9 cellular contexts compared by ENCODE assay signal in genomic region chr1:63323866-63324778, GRCh38. TPM values are rescaled to one million over a fixed set of nuclear protein-coding genes. Genes with fewer than 3 reads are reported as not detected.
DNase-seq lines count a peak whose midpoint lies in the region; ATAC-seq, FAIRE-seq and TF ChIP-seq lines count a peak whose summit lies in the region.
"Had no signal": no experiment of that assay in that cellular context is flagged by ENCODE, and none has a peak within 500 bp of the region (broad histone marks: within the 10 kb centered on the region; RNA-seq: fewer than 3 reads in every experiment).

No MANE protein-coding gene starts in this region.

- POLR2A ChIA-PET in activated CD8-positive, alpha-beta T cell treated with anti-CD3 and anti-CD28 coated beads for 36 hours (lab: Charles Lee) = interaction anchor here (1.0 kb wide), 1 partner anchor 199 kb away, joined by 3 read pairs; the partner anchor contains the start of genes EFCAB7 and ITGB3BP

- H3K4me3 ChIP-seq in right cardiac atrium (ENCODE audit: low read length) (peak overlapping the region; percentile 59), urinary bladder (ENCODE audit: low read depth, low read length) (peak overlapping the region; percentile 58)

- H3K36me3 ChIP-seq in urinary bladder (ENCODE audit: insufficient read depth) = no peaks in the 10 kb centered on the region

- DNase-seq in right cardiac atrium (peak in 1 of 3 donors; percentile 39), cardiac septum (ENCODE audit: low spot score) (no peak), left kidney (ENCODE audit: low read depth, low spot score) (peak; percentile 39), mesenteric fat pad (ENCODE audit: low spot score) (no peak), urothelium cell line (ENCODE audit: low spot score) (no peak)
- no peak for DNase-seq in activated CD8-positive, alpha-beta T cell treated with anti-CD3 and anti-CD28 coated beads for 36 hours

- H3K27ac ChIP-seq in right cardiac atrium (ENCODE audit: low read length) = no peak overlapping the region
- no peak overlapping the region for H3K27ac ChIP-seq in urinary bladder (ENCODE audit: low read depth)

- H3K36me3 Mint-ChIP-seq in activated CD8-positive, alpha-beta T cell treated with anti-CD3 and anti-CD28 coated beads for 36 hours (ENCODE audit: low read depth) = peaks cover 26% of the 10 kb centered on the region

- 4% methylated on average over 114 of the region's 114 CpGs for WGBS in right cardiac atrium
- WGBS in urinary bladder = 3% methylated on average over 114 of the region's 114 CpGs

- no peak overlapping the region for H3K27ac Mint-ChIP-seq in activated CD8-positive, alpha-beta T cell treated with anti-CD3 and anti-CD28 coated beads for 36 hours

- H3K4me1 Mint-ChIP-seq in activated CD8-positive, alpha-beta T cell treated with anti-CD3 and anti-CD28 coated beads for 36 hours (ENCODE audit: low read depth) = peaks cover 32% of the 10 kb centered on the region

- H3K27me3 ChIP-seq in right cardiac atrium (ENCODE audit: control insufficient read depth, insufficient read depth) = no peaks in the 10 kb centered on the region

- peaks cover 69% of the 10 kb centered on the region for H3K27me3 Mint-ChIP-seq in activated CD8-positive, alpha-beta T cell treated with anti-CD3 and anti-CD28 coated beads for 36 hours

- no peak for TF ChIP-seq CTCF in activated CD8-positive, alpha-beta T cell treated with anti-CD3 and anti-CD28 coated beads for 36 hours (IDR thresholded peaks at IDR 0.05)

- H3K4me1 ChIP-seq in right cardiac atrium (ENCODE audit: control insufficient read depth, insufficient read depth, low read length) (no peaks in the 10 kb centered on the region), urinary bladder (ENCODE audit: insufficient read depth) (peaks cover 5% of the 10 kb centered on the region)

- H3K9me3 Mint-ChIP-seq in activated CD8-positive, alpha-beta T cell treated with anti-CD3 and anti-CD28 coated beads for 36 hours = peaks cover 10% of the 10 kb centered on the region

- CTCF ChIA-PET in activated CD8-positive, alpha-beta T cell treated with anti-CD3 and anti-CD28 coated beads for 36 hours (lab: Charles Lee) = interaction anchor here (1.1 to 1.2 kb wide), 2 partner anchors 8 to 214 kb away, joined by 3 to 6 read pairs; no protein-coding TSS in a partner anchor

- FAIRE-seq in urothelium cell line (lab: Jason Lieb, UNC) = no peak

- intact Hi-C loops in right cardiac atrium (cut with DNase I) (no loop called here), cardiac septum (cut with DNase I) (loop anchor here (10.0 kb wide), 1 partner anchor 201 kb away; the partner anchor contains the start of genes EFCAB7 and ITGB3BP)
- intact Hi-C loops in activated CD8-positive, alpha-beta T cell treated with anti-CD3 and anti-CD28 coated beads for 36 hours (cut with micrococcal nuclease) = loop anchor here (10.0 kb wide), 1 partner anchor 201 kb away; the partner anchor contains the start of genes EFCAB7 and ITGB3BP

- H3K9me3 ChIP-seq in right cardiac atrium (ENCODE audit: control insufficient read depth, low read length) = no peaks in the 10 kb centered on the region

- H3K4me3 Mint-ChIP-seq in activated CD8-positive, alpha-beta T cell treated with anti-CD3 and anti-CD28 coated beads for 36 hours = peak overlapping the region; percentile 59

- no peak for ATAC-seq in right cardiac atrium
- no peak for ATAC-seq in activated CD8-positive, alpha-beta T cell treated with anti-CD3 and anti-CD28 coated beads for 36 hours
- ATAC-seq in HG03045 (IDR thresholded peaks at IDR 0.05; ENCODE audit: unreplicated experiment) = no peak

RNA-seq across cellular contexts. Expression of gene FOXD3, which starts 1.8 kb away (rescaled TPM):
- total RNA-seq in right cardiac atrium = 1 to 10 TPM in 1 of 4 donors, under 1 TPM in 3; 0.38 to 1.6 (median 0.75) TPM
- 1.0 TPM for polyA plus RNA-seq in right cardiac atrium
- total RNA-seq in cardiac septum = 0.30 TPM
- not detected for total RNA-seq in activated CD8-positive, alpha-beta T cell treated with anti-CD3 and anti-CD28 coated beads for 36 hours
- 2.9 TPM for total RNA-seq in urinary bladder
- polyA plus RNA-seq in urinary bladder = 1.1 TPM
- not detected for total RNA-seq in mesenteric fat pad
- total RNA-seq: epithelial cell of proximal tubule had no signal

RNA-seq across cellular contexts. Expression of gene ALG6, which starts 43.3 kb away (rescaled TPM):
- total RNA-seq in right cardiac atrium (1 to 10 TPM; 5.0 to 6.2 (median 5.6) TPM), cardiac septum (3.4 TPM), urinary bladder (40.4 TPM), mesenteric fat pad (8.4 TPM)
- polyA plus RNA-seq in right cardiac atrium (5.4 TPM), urinary bladder (6.9 TPM)
- 10 to 100 TPM; 15.1 to 17.7 TPM for total RNA-seq in activated CD8-positive, alpha-beta T cell treated with anti-CD3 and anti-CD28 coated beads for 36 hours

Comparison
In these comparisons a context has a peak if more than half of its experiments do, and no peak if none do; other contexts are left out.
1. intact Hi-C loops: an anchor here in cardiac septum (10.0 kb wide) and activated CD8-positive, alpha-beta T cell treated with anti-CD3 and anti-CD28 coated beads for 36 hours (10.0 kb wide); none called in right cardiac atrium.